In genomic region chr10:31025142-31025541, GRCh38 we compare ENCODE assay signal across 16 cellular contexts. TPM values are rescaled to one million over a fixed set of nuclear protein-coding genes. Genes with fewer than 3 reads are reported as not detected.
DNase-seq lines count a peak whose midpoint lies in the region; ATAC-seq and TF ChIP-seq lines count a peak whose summit lies in the region.
"Had no signal": no experiment of that assay in that cellular context is flagged by ENCODE, and none has a peak within 500 bp of the region (broad histone marks: within the 10 kb centered on the region; RNA-seq: fewer than 3 reads in every experiment).

No MANE protein-coding gene starts in this region.

- H3K27ac ChIP-seq in heart left ventricle (peak overlapping the region in 8 of 12 donors; percentile 2 to 57 (median 30)), thyroid gland (peak overlapping the region; percentile 43 to 91 (median 51))

- no peaks in the 10 kb centered on the region for H3K27me3 Mint-ChIP-seq in nephron (ENCODE audit: low read depth)
- no peaks in the 10 kb centered on the region for H3K27me3 Mint-ChIP-seq in activated CD4-positive, alpha-beta memory T cell treated with anti-CD3 and anti-CD28 coated beads, Interleukin-2, amount 10 ng/mL, durations not matched to agents 7 days and 5 days
- H3K27me3 Mint-ChIP-seq: B cell, IgD-negative memory B cell had no signal

- no peaks in the 10 kb centered on the region for H3K36me3 Mint-ChIP-seq in nephron (ENCODE audit: low read depth)
- peaks cover 4% of the 10 kb centered on the region for H3K36me3 Mint-ChIP-seq in activated CD4-positive, alpha-beta memory T cell treated with anti-CD3 and anti-CD28 coated beads, Interleukin-2, amount 10 ng/mL, durations not matched to agents 7 days and 5 days (ENCODE audit: low read depth)
- H3K36me3 Mint-ChIP-seq: IgD-negative memory B cell had no signal

- CTCF ChIA-PET in activated CD4-positive, alpha-beta memory T cell treated with anti-CD3 and anti-CD28 coated beads, Interleukin-2, amount 10 ng/mL, durations not matched to agents 7 days and 5 days (lab: Charles Lee) = interaction anchor here (0.8 kb wide), 1 partner anchor 17 kb away, joined by 3 read pairs; no protein-coding TSS in a partner anchor

- no peak overlapping the region for H3K4me3 Mint-ChIP-seq in nephron
- no peak overlapping the region for H3K4me3 Mint-ChIP-seq in activated CD4-positive, alpha-beta memory T cell treated with anti-CD3 and anti-CD28 coated beads, Interleukin-2, amount 10 ng/mL, durations not matched to agents 7 days and 5 days
- H3K4me3 Mint-ChIP-seq: B cell, H9, IgD-negative memory B cell had no signal

- H3K9me3 ChIP-seq in heart left ventricle (no peaks in the 10 kb centered on the region), adipocyte (ENCODE audit: control insufficient read depth, low read length) (no peaks in the 10 kb centered on the region), thyroid gland (no peaks in the 10 kb centered on the region)

- POLR2A ChIA-PET in activated CD4-positive, alpha-beta memory T cell treated with anti-CD3 and anti-CD28 coated beads, Interleukin-2, amount 10 ng/mL, durations not matched to agents 7 days and 5 days (lab: Charles Lee) = no interaction called here

- H3K36me3 ChIP-seq in heart left ventricle (no peaks in the 10 kb centered on the region), adipocyte (ENCODE audit: control insufficient read depth, insufficient read depth, low read length, severe bottlenecking) (no peaks in the 10 kb centered on the region), thyroid gland (no peaks in the 10 kb centered on the region)

- H3K9ac ChIP-seq in adipocyte (ENCODE audit: low read length) = peak overlapping the region; percentile 32

- peaks cover 0 to 54% (median 24%) of the 10 kb centered on the region in 12 donors for H3K4me1 ChIP-seq in heart left ventricle
- peaks cover 38% of the 10 kb centered on the region for H3K4me1 ChIP-seq in adipocyte (ENCODE audit: control insufficient read depth, insufficient read depth, low read length)
- H3K4me1 ChIP-seq in thyroid gland = peaks cover 7 to 49% of the 10 kb centered on the region in 2 donors

- H3K9me3 Mint-ChIP-seq in nephron = no peaks in the 10 kb centered on the region
- peaks cover 2% of the 10 kb centered on the region for H3K9me3 Mint-ChIP-seq in activated CD4-positive, alpha-beta memory T cell treated with anti-CD3 and anti-CD28 coated beads, Interleukin-2, amount 10 ng/mL, durations not matched to agents 7 days and 5 days
- H3K9me3 Mint-ChIP-seq: IgD-negative memory B cell had no signal

- H3K4me1 Mint-ChIP-seq in nephron = peaks cover 28% of the 10 kb centered on the region
- peaks cover 6% of the 10 kb centered on the region for H3K4me1 Mint-ChIP-seq in activated CD4-positive, alpha-beta memory T cell treated with anti-CD3 and anti-CD28 coated beads, Interleukin-2, amount 10 ng/mL, durations not matched to agents 7 days and 5 days
- H3K4me1 Mint-ChIP-seq: B cell had no signal

- peak overlapping the region; percentile 8 to 45 (median 31) for H3K27ac Mint-ChIP-seq in nephron
- H3K27ac Mint-ChIP-seq in activated CD4-positive, alpha-beta memory T cell treated with anti-CD3 and anti-CD28 coated beads, Interleukin-2, amount 10 ng/mL, durations not matched to agents 7 days and 5 days = no peak overlapping the region
- H3K27ac Mint-ChIP-seq: B cell, H9, IgD-negative memory B cell had no signal

- DNase-seq in heart left ventricle = no peak
- DNase-seq in left ventricle myocardium superior = no peak
- DNase-seq in adipocyte (ENCODE audit: low read depth) = no peak
- no peak for DNase-seq in thyroid gland
- DNase-seq in activated CD4-positive, alpha-beta memory T cell treated with anti-CD3 and anti-CD28 coated beads, Interleukin-2, amount 10 ng/mL, durations not matched to agents 7 days and 5 days = no peak
- DNase-seq in DMS79 (lab: John Stamatoyannopoulos, UW) = no peak
- DNase-seq in nucleus accumbens (lab: John Stamatoyannopoulos, UW) = no peak
- DNase-seq: DMS 273 treated with DMSO at 0.1 percent for 48 hours, H9, Karpas-422, NCI-H1105, NCI-H1694 treated with DMSO at 0.1 percent for 48 hours had no signal

- intact Hi-C loops in heart left ventricle (cut with DNase I) (loop anchor here in 1 of 10 donors (5.0 kb wide), 1 partner anchor 33 kb away; no protein-coding TSS in a partner anchor), left ventricle myocardium superior (cut with micrococcal nuclease) (no loop called here), thyroid gland (cut with DNase I) (no loop called here)

- peak in 1 of 12 donors; percentile 7 for TF ChIP-seq CTCF in heart left ventricle (IDR thresholded peaks at IDR 0.05)
- no peak for TF ChIP-seq CTCF in nephron (IDR thresholded peaks at IDR 0.05; ENCODE audit: unreplicated experiment in 3 of 3)
- TF ChIP-seq CTCF in thyroid gland (IDR thresholded peaks at IDR 0.05) = no peak

- ATAC-seq in heart left ventricle (no peak), left ventricle myocardium superior (no peak)
- ATAC-seq: Panc1 had no signal

- no peaks in the 10 kb centered on the region for H3K27me3 ChIP-seq in heart left ventricle
- H3K27me3 ChIP-seq in adipocyte (replicated peaks; ENCODE audit: control insufficient read depth, insufficient read depth, low read length) = no peaks in the 10 kb centered on the region
- no peaks in the 10 kb centered on the region for H3K27me3 ChIP-seq in thyroid gland

- H3K4me3 ChIP-seq in heart left ventricle (no peak overlapping the region), adipocyte (ENCODE audit: low read length) (no peak overlapping the region), thyroid gland (replicated peaks in 1 of 3) (no peak overlapping the region)

- TF ChIP-seq POLR2A in heart left ventricle (IDR thresholded peaks at IDR 0.05) (no peak), thyroid gland (IDR thresholded peaks at IDR 0.05) (no peak)

RNA-seq across cellular contexts. Expression of gene ZNF438, which starts 6.5 kb away (rescaled TPM):
- 10 to 100 TPM; 11.1 to 14.7 (median 13.2) TPM for total RNA-seq in heart left ventricle
- 10 to 100 TPM in 1 of 2 donors, 1 to 10 TPM in 1; 9.0 to 14.1 TPM for polyA plus RNA-seq in heart left ventricle
- total RNA-seq in left ventricle myocardium superior = 13.9 TPM
- total RNA-seq in thyroid gland = 10 to 100 TPM; 19.2 to 21.8 (median 20.3) TPM
- 1 to 10 TPM; 6.3 to 6.5 TPM for total RNA-seq in activated CD4-positive, alpha-beta memory T cell treated with anti-CD3 and anti-CD28 coated beads, Interleukin-2, amount 10 ng/mL, durations not matched to agents 7 days and 5 days
